Comparison of ENCODE assay signal across 8 cellular contexts in the genomic region with DNA sequence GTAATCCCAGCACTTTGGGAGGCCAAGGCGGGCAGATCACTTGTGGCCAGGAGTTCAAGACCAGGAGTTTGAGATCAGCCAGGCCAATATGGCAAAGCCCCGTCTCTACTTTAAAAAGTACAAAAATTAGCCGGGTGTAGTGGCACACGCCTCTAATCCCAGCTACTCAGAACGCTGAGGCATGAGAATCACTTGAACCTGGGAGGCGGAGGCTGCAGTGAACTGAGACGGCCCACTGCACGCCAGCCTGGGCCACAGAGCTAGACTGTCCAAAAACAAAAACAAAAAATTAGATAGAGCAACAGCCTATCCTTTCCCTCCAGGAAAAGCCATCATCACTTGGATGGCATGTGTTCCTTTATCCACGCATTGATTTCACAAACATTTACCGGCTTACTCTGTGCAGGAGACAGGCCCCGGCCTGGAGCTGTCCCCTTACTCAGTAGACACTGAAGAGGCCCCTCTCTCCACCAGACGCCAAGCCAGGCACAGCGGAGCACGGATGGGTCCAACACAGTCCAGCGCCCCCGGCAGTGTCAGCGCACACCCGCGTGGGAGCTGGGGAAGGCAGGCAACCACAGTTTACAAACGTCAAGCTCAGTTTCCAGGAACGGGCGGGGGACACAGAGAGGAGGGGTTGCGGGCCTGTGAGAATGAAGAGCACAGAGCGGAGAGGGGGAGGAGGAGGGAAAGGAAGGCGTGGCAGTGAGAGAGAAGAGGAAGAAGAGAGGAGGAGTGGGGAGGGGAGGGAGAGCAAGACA. TPM values are rescaled to one million over a fixed set of nuclear protein-coding genes. Genes with fewer than 3 reads are reported as not detected.
DNase-seq lines count a peak whose midpoint lies in the region; FAIRE-seq and TF ChIP-seq lines count a peak whose summit lies in the region.

No MANE protein-coding gene starts in this region.

- H4K91ac ChIP-seq in H1 (replicated peaks; ENCODE audit: insufficient read length, low read length): no peak overlapping the region

- H3K56ac ChIP-seq in H1 (replicated peaks; ENCODE audit: insufficient read length, low read depth, low read length): no peak overlapping the region

- no peak overlapping the region for H4K8ac ChIP-seq in H1 (ENCODE audit: extremely low read depth, insufficient read depth, low read length)

- no peak overlapping the region for H3K23ac ChIP-seq in H1 (ENCODE audit: insufficient read length)

- TF ChIP-seq EP300 in H1 (IDR thresholded peaks at IDR 0.05; ENCODE audit: borderline replicate concordance in 1 of 2, low read depth in 2 of 2, low read length in 2 of 2) (no peak), ovary (IDR thresholded peaks at IDR 0.05) (no peak)

- CTCF ChIA-PET in H1 (lab: Charles Lee; ENCODE audit: partially characterized antibody): interaction anchor here (0.6 to 6.7 kb wide), 15 partner anchors 9 to 197 kb away, joined by 3 to 122 read pairs (median 4); partner anchors contain the start of gene LRRC15

- POLR2A ChIA-PET in H1 (lab: Charles Lee; ENCODE audit: partially characterized antibody): interaction anchor here (0.6 to 3.0 kb wide), 5 partner anchors 13 to 183 kb away, joined by 3 to 15 read pairs (median 4); no protein-coding TSS in a partner anchor

- FAIRE-seq in H1 (lab: Jason Lieb, UNC): no peak

- H3K4me1 ChIP-seq in H1 (replicated peaks in 1 of 4; ENCODE audit: control insufficient read depth in 3 of 4, insufficient read depth in 4 of 4, low read length in 3 of 4): peaks cover 0 to 11% (median 5%) of the 10 kb centered on the region in 4 experiments; a peak in 5 of 7 replicates
- H3K4me1 ChIP-seq in ovary (ENCODE audit: insufficient read depth): peaks cover 1% of the 10 kb centered on the region

- TF ChIP-seq CTCF in WERI-Rb-1 (IDR thresholded peaks at IDR 0.05; ENCODE audit: low read depth, low read length) (no peak), H1 (IDR thresholded peaks at IDR 0.05; ENCODE audit: control extremely low read depth in 1 of 3, insufficient read depth in 1 of 3, low read depth in 1 of 3, low read length in 3 of 3) (no peak), ovary (IDR thresholded peaks at IDR 0.05) (no peak)

- no peak overlapping the region; the same call in 1 of the 2 replicates for H2BK20ac ChIP-seq in H1 (ENCODE audit: low read length)

- intact Hi-C loops in ovary (cut with DNase I): loop anchor here in 1 of 4 donors (5.0 kb wide), 1 partner anchor 59 kb away; no protein-coding TSS in a partner anchor

- 42% methylated on average over 25 of the region's 25 CpGs; no CpG with 5 or more reads in 1 of the 2 experiments for WGBS in H1 (ENCODE audit: extremely low coverage in 1 of 2, insufficient coverage in 1 of 2, insufficient read length in 1 of 2, insufficient replicate concordance in 2 of 2, low coverage in 1 of 2, low lambda C conversion rate in 2 of 2, missing lambda C conversion rate in 1 of 2), 2 experiments
- WGBS in ovary, 3 donors: 15 to 23% (median 20%) methylated on average over 25 of the region's 25 CpGs

- H3K4me3 ChIP-seq in WERI-Rb-1 (ENCODE audit: low read depth, low read length): no peak overlapping the region
- H3K4me3 ChIP-seq in H1 (ENCODE audit: extremely low read depth in 1 of 4, insufficient read depth in 2 of 4, low read depth in 3 of 4, low read length in 4 of 4): peak overlapping the region in 3 of 4 experiments; percentile 46 to 57 (median 51); a peak in 4 of 8 replicates
- H3K4me3 ChIP-seq in ovary: no peak overlapping the region

- no peaks in the 10 kb centered on the region for H3K79me1 ChIP-seq in H1 (ENCODE audit: low read depth, low read length)

- no peak overlapping the region for H3K4ac ChIP-seq in H1 (replicated peaks; ENCODE audit: insufficient read length, low read depth, low read length)

- DNase-seq in GM04504 (ENCODE audit: low read depth) (peak; percentile 10), WERI-Rb-1 (no peak), H1 (ENCODE audit: low read depth in 1 of 2, low spot score in 2 of 2) (peak in 1 of 2 experiments; percentile 65), ovary (peak; percentile 45 to 80 (median 77)), COLO668 (lab: John Stamatoyannopoulos, UW; ENCODE audit: unreplicated experiment) (no peak), cerebellar cortex (ENCODE audit: low spot score) (no peak), NCI-H1417 treated with DMSO at 0.1 percent for 48 hours (lab: John Stamatoyannopoulos, UW) (no peak), hepatic stellate cell (ENCODE audit: low spot score) (no peak)

- peak overlapping the region; percentile 83 for H3K18ac ChIP-seq in H1 (ENCODE audit: extremely low read depth, low read length)

- no peaks in the 10 kb centered on the region for H3K79me2 ChIP-seq in H1 (ENCODE audit: control insufficient read depth in 1 of 2, insufficient read depth in 2 of 2, low read length in 2 of 2)

- H4K5ac ChIP-seq in H1 (ENCODE audit: insufficient read length, low read depth, low read length): no peak overlapping the region

- no peak overlapping the region for H3K9ac ChIP-seq in H1 (replicated peaks in 1 of 4; ENCODE audit: extremely low read depth in 1 of 4, low read depth in 3 of 4, low read length in 3 of 4)

- H2AFZ ChIP-seq in H1 (ENCODE audit: low read length): peak overlapping the region; percentile 66; the same call in 1 of the 2 replicates

- H3K14ac ChIP-seq in H1 (ENCODE audit: insufficient read length): no peak overlapping the region

- H3K4me2 ChIP-seq in H1 (ENCODE audit: insufficient read depth in 1 of 2, low read depth in 2 of 2, low read length in 2 of 2): peak overlapping the region; percentile 64 to 80

- H2BK12ac ChIP-seq in H1 (ENCODE audit: low read depth, low read length): 0 out of 2 replicates have a peak overlapping the region, but pooled peaks have one; percentile 50

- no peak overlapping the region for H2BK5ac ChIP-seq in H1 (ENCODE audit: low read depth, low read length)

- no peak overlapping the region for H2BK120ac ChIP-seq in H1 (replicated peaks; ENCODE audit: low read depth, low read length)

- H3K9me3 ChIP-seq in WERI-Rb-1 (ENCODE audit: severe bottlenecking) (no peaks in the 10 kb centered on the region), H1 (ENCODE audit: insufficient read depth in 2 of 2, low read depth in 1 of 2, low read length in 1 of 2) (peaks cover 1 to 4% of the 10 kb centered on the region in 2 experiments; a peak in 2 of 4 replicates), ovary (no peaks in the 10 kb centered on the region)

- peaks cover 3% of the 10 kb centered on the region for H3K23me2 ChIP-seq in H1 (ENCODE audit: low read depth, low read length)

- H4K20me1 ChIP-seq in H1 (replicated peaks in 1 of 2; ENCODE audit: control insufficient read depth in 1 of 2, insufficient read depth in 2 of 2, low read length in 2 of 2): no peaks in the 10 kb centered on the region

- H3K36me3 ChIP-seq in WERI-Rb-1 (no peaks in the 10 kb centered on the region), H1 (ENCODE audit: control insufficient read depth in 2 of 4, insufficient read depth in 4 of 4, low read length in 3 of 4) (no peaks in the 10 kb centered on the region), ovary (no peaks in the 10 kb centered on the region)

- TF ChIP-seq POLR2A in H1 (IDR thresholded peaks at IDR 0.05; ENCODE audit: control extremely low read depth in 1 of 2, low read depth in 2 of 2, low read length in 2 of 2) (no peak), ovary (IDR thresholded peaks at IDR 0.05) (no peak)

- no peaks in the 10 kb centered on the region for H3K27me3 ChIP-seq in WERI-Rb-1 (ENCODE audit: insufficient read depth, low read depth, severe bottlenecking)
- peaks cover 16 to 35% (median 25%) of the 10 kb centered on the region in 4 experiments for H3K27me3 ChIP-seq in H1 (replicated peaks in 1 of 4; ENCODE audit: control insufficient read depth in 3 of 4, extremely low read depth in 1 of 4, insufficient read depth in 3 of 4, low read length in 3 of 4)
- no peaks in the 10 kb centered on the region for H3K27me3 ChIP-seq in ovary

- H2BK15ac ChIP-seq in H1 (ENCODE audit: low read length): 0 out of 2 replicates have a peak overlapping the region, but pooled peaks have one; percentile 61

- peak overlapping the region; percentile 39; the same call in 1 of the 2 replicates for H3K27ac ChIP-seq in WERI-Rb-1
- no peak overlapping the region for H3K27ac ChIP-seq in H1 (ENCODE audit: low read depth, low read length)
- peak overlapping the region in 1 of 2 donors; percentile 54 for H3K27ac ChIP-seq in ovary

- no peak overlapping the region for H2AK5ac ChIP-seq in H1 (ENCODE audit: low read depth, low read length)

- no peak for TF ChIP-seq RAD21 in H1 (IDR thresholded peaks at IDR 0.05 in 1 of 2, conservative IDR thresholded peaks at IDR 0.05 in 1 of 2; ENCODE audit: low read depth in 2 of 2, low read length in 2 of 2)

RNA-seq across cellular contexts. Expression of gene GP5, which starts 3.1 kb away (rescaled TPM):
- 0.10 and 0.13 TPM in 2 replicates for total RNA-seq in H1 (2021; fragmentation: NEBNext Ultra II Directional; extraction: Animal tissue kit (Norgen Biotek cat#: 25700))
- polyA plus RNA-seq in H1 (2011; rRNA removed): 0.05 and 0.14 TPM in 2 replicates
- polyA plus RNA-seq in H1 (2011; cell fraction: cytosol; rRNA removed): 0.05 TPM
- 0.06 TPM for polyA plus RNA-seq in H1 (2011; cell fraction: nucleus; rRNA removed)
- polyA plus RNA-seq in H1 (2012, experiment 1 of 2): 0.05 to 0.10 TPM (median 0.07 TPM) in 3 of 4 replicates, not detected in the other
- 0.09 TPM for polyA plus RNA-seq in H1 (2012, experiment 2 of 2)
- polyA plus RNA-seq in H1 (2013, experiment 1 of 2): 0.04 TPM
- polyA plus RNA-seq in H1 (2013, experiment 2 of 2): 0.02 TPM
- 0.07 and 0.13 TPM in 2 replicates for polyA minus RNA-seq in H1 (2011; rRNA and poly(A)+ RNA removed)
- polyA minus RNA-seq in H1 (2011; cell fraction: cytosol; rRNA and poly(A)+ RNA removed): not detected
- 0.20 TPM for polyA minus RNA-seq in H1 (2011; cell fraction: nucleus; rRNA and poly(A)+ RNA removed)
- total RNA-seq in ovary: 1 to 10 TPM in 1 of 7 donors, under 1 TPM in 5, not detected in 1; 0.13 to 1.1 (median 0.41) TPM
- under 1 TPM; 0.25 to 0.46 TPM for polyA plus RNA-seq in ovary

RNA-seq across cellular contexts. Expression of gene LRRC15, which starts 26.4 kb away (rescaled TPM):
- total RNA-seq in H1 (2021; fragmentation: NEBNext Ultra II Directional; extraction: Animal tissue kit (Norgen Biotek cat#: 25700)): 0.37 and 0.40 TPM in 2 replicates
- polyA plus RNA-seq in H1 (2011; rRNA removed) (0.15 and 0.17 TPM in 2 replicates), ovary (1 to 10 TPM in 1 of 2 donors, under 1 TPM in 1; 0.10 to 2.5 TPM)
- 0.08 TPM for polyA plus RNA-seq in H1 (2011; cell fraction: cytosol; rRNA removed)
- polyA plus RNA-seq in H1 (2011; cell fraction: nucleus; rRNA removed): 0.19 TPM
- 0.11 to 0.16 TPM (median 0.16 TPM) in 3 of 4 replicates, not detected in the other for polyA plus RNA-seq in H1 (2012, experiment 1 of 2)
- polyA plus RNA-seq in H1 (2012, experiment 2 of 2): 0.07 TPM
- polyA plus RNA-seq in H1 (2013, experiment 1 of 2): 0.34 TPM
- polyA plus RNA-seq in H1 (2013, experiment 2 of 2): 0.42 TPM
- polyA minus RNA-seq in H1 (2011; rRNA and poly(A)+ RNA removed): 0.17 and 0.32 TPM in 2 replicates
- polyA minus RNA-seq in H1 (2011; cell fraction: cytosol; rRNA and poly(A)+ RNA removed): not detected
- polyA minus RNA-seq in H1 (2011; cell fraction: nucleus; rRNA and poly(A)+ RNA removed): 0.10 TPM
- total RNA-seq in ovary: under 1 TPM in 6 of 7 donors, not detected in 1; 0.05 to 0.45 (median 0.19) TPM

RNA-seq across cellular contexts. Expression of gene CPN2, which starts 44.8 kb away (rescaled TPM):
- total RNA-seq in H1 (2021; fragmentation: NEBNext Ultra II Directional; extraction: Animal tissue kit (Norgen Biotek cat#: 25700)): not detected in 2 replicates
- 0.03 TPM in 1 of 2 replicates, not detected in the other for polyA plus RNA-seq in H1 (2011; rRNA removed)
- polyA plus RNA-seq in H1 (2011; cell fraction: cytosol; rRNA removed): not detected
- not detected for polyA plus RNA-seq in H1 (2011; cell fraction: nucleus; rRNA removed)
- polyA plus RNA-seq in H1 (2012, experiment 1 of 2): 0.12 TPM in 1 of 4 replicates, not detected in the others
- not detected for polyA plus RNA-seq in H1 (2012, experiment 2 of 2)
- 0.02 TPM for polyA plus RNA-seq in H1 (2013, experiment 1 of 2)
- 0.02 TPM for polyA plus RNA-seq in H1 (2013, experiment 2 of 2)
- not detected in 2 replicates for polyA minus RNA-seq in H1 (2011; rRNA and poly(A)+ RNA removed)
- polyA minus RNA-seq in H1 (2011; cell fraction: cytosol; rRNA and poly(A)+ RNA removed): not detected
- not detected for polyA minus RNA-seq in H1 (2011; cell fraction: nucleus; rRNA and poly(A)+ RNA removed)
- total RNA-seq in ovary: under 1 TPM in 1 of 7 donors, not detected in 6; 0.18 TPM
- polyA plus RNA-seq in ovary: 1 to 10 TPM in 1 of 2 donors, not detected in 1; 1.6 TPM

Comparison
In these comparisons a context has a peak if more than half of its experiments do, and no peak if none do; other contexts are left out.
1. DNase-seq: peak in GM04504 (single experiment) and ovary (5 of 5); none in WERI-Rb-1 (single experiment), COLO668 (single experiment), cerebellar cortex (single experiment), NCI-H1417 treated with DMSO at 0.1 percent for 48 hours (single experiment) and hepatic stellate cell (single experiment).
2. H3K4me3 ChIP-seq: peak in H1 (3 of 4); none in WERI-Rb-1 (single experiment) and ovary (single experiment).